Comparison of ENCODE assay signal across 17 cellular contexts in genomic region chr15:69289312-69290146, GRCh38. TPM values are rescaled to one million over a fixed set of nuclear protein-coding genes. Genes with fewer than 3 reads are reported as not detected.
A peak's percentile ranks its signal among the peaks of the same experiment; 100 is the strongest.
DNase-seq lines count a peak whose midpoint lies in the region; ATAC-seq and TF ChIP-seq lines count a peak whose summit lies in the region.
"Had no signal": no experiment of that assay in that cellular context is flagged by ENCODE, and none has a peak within 500 bp of the region (broad histone marks: within the 10 kb centered on the region; RNA-seq: fewer than 3 reads in every experiment).

No MANE protein-coding gene starts in this region.

- H3K4me3 ChIP-seq in brain microvascular endothelial cell (ENCODE audit: low read depth, low read length), result no peak overlapping the region
- H3K4me3 ChIP-seq: tibial nerve had no signal

- H3K36me3 ChIP-seq in brain microvascular endothelial cell (replicated peaks), result no peaks in the 10 kb centered on the region
- H3K36me3 ChIP-seq: tibial nerve had no signal

- no peak overlapping the region for H3K27ac ChIP-seq in brain microvascular endothelial cell

- in situ Hi-C loops in brain microvascular endothelial cell (cut with HindIII; ENCODE audit: low pct_ligation_motif_present, low sequenced_read_pairs), result no loop called here

- H3K27me3 ChIP-seq in brain microvascular endothelial cell (replicated peaks), result no peaks in the 10 kb centered on the region
- H3K27me3 ChIP-seq: tibial nerve had no signal

- no peak for TF ChIP-seq CTCF in brain microvascular endothelial cell (IDR thresholded peaks at IDR 0.05; ENCODE audit: low read depth, low read length, missing control alignments)

- intact Hi-C loops in head of caudate nucleus (cut with DNase I), result no loop called here

- peak; percentile 69 for ATAC-seq in left lobe of liver
- ATAC-seq: activated T-helper 17 cell treated with anti-CD3 and anti-CD28 coated beads, Interleukin-2, amount 50 U/mL, for 72 hours had no signal

- DNase-seq in NCI-H82 (lab: John Stamatoyannopoulos, UW), result peak; percentile 11
- no peak for DNase-seq in NCI-H82 treated with DMSO at 0.1 percent for 48 hours (lab: John Stamatoyannopoulos, UW; ENCODE audit: unreplicated experiment)
- peak; percentile 7 for DNase-seq in activated CD8-positive, alpha-beta memory T cell treated with anti-CD3 and anti-CD28 coated beads, Interleukin-2, amount 50 U/mL, for 48 hours
- peak; percentile 22 for DNase-seq in left lobe of liver (ENCODE audit: low spot score)
- peak; percentile 7 for DNase-seq in superior temporal gyrus (ENCODE audit: extremely low spot score)
- DNase-seq in brain microvascular endothelial cell, result no peak
- no peak for DNase-seq in stimulated activated CD4-positive, alpha-beta T cell treated with anti-CD3 and anti-CD28 coated beads, Interleukin-4, amount 100 ng/mL, for 1 hour
- DNase-seq in head of caudate nucleus, result no peak
- DNase-seq: activated B cell treated with CpG ODN at 0.5 μM for 24 hours; CD4-positive, alpha-beta T cell; DMS79; effector CD8-positive, alpha-beta T cell; NCI-H1092; NCI-H226; SIG-M5 had no signal

RNA-seq across cellular contexts. Expression of gene PAQR5, which starts 9.2 kb away (rescaled TPM):
- 0.50 TPM for total RNA-seq in left lobe of liver
- total RNA-seq: activated B cell treated with CpG ODN at 0.5 μM for 24 hours; activated T-helper 17 cell treated with anti-CD3 and anti-CD28 coated beads, Interleukin-2, amount 50 U/mL, for 72 hours; CD4-positive, alpha-beta T cell had no signal

Comparison
In these comparisons a context has a peak if more than half of its experiments do, and no peak if none do; other contexts are left out.
1. DNase-seq: peak in NCI-H82 (single experiment), activated CD8-positive, alpha-beta memory T cell treated with anti-CD3 and anti-CD28 coated beads, Interleukin-2, amount 50 U/mL, for 48 hours (single experiment), left lobe of liver (single experiment) and superior temporal gyrus (single experiment); none in NCI-H82 treated with DMSO at 0.1 percent for 48 hours (single experiment), brain microvascular endothelial cell (single experiment), stimulated activated CD4-positive, alpha-beta T cell treated with anti-CD3 and anti-CD28 coated beads, Interleukin-4, amount 100 ng/mL, for 1 hour (single experiment) and head of caudate nucleus (0 of 42).